In the genomic region with DNA sequence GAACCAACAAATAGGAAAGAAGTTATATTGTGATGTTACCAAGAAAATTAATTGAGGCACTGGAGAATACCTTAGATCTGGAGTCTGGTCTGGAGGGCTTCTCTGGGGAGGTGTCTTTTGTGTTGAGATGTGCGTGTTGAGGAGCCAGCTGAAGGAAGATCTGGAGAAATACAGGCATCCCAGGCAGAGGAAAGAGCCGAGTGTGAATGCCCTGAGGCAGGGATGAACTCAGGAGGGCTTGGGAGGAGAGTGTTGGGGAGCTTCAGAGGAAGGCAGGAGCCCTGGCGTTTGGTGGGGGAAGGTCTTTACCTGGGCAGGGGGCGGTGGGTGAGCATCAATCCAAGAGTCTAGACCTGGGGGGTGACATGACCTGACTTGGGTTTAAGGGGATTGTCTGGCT, we compare ENCODE assay signal across 1 cellular context.
A peak's percentile ranks its signal among the peaks of the same experiment; 100 is the strongest.
TF ChIP-seq lines count a peak whose summit lies in the region.

No MANE protein-coding gene starts in this region.

TF ChIP-seq in K562, 482 proteins besides CTCF, POLR2A, EP300 and RAD21:
- TF ChIP-seq KLF6 (CRISPR knock-in tag; IDR thresholded peaks at IDR 0.05; ENCODE audit: borderline replicate concordance) (no peak), STAT5B (CRISPR knock-in tag; IDR thresholded peaks at IDR 0.05) (no peak), ZFP36 (IDR thresholded peaks at IDR 0.05; ENCODE audit: low read depth, low read length, partially characterized antibody) (peak; percentile 41)
- TF ChIP-seq, protein P1, sequence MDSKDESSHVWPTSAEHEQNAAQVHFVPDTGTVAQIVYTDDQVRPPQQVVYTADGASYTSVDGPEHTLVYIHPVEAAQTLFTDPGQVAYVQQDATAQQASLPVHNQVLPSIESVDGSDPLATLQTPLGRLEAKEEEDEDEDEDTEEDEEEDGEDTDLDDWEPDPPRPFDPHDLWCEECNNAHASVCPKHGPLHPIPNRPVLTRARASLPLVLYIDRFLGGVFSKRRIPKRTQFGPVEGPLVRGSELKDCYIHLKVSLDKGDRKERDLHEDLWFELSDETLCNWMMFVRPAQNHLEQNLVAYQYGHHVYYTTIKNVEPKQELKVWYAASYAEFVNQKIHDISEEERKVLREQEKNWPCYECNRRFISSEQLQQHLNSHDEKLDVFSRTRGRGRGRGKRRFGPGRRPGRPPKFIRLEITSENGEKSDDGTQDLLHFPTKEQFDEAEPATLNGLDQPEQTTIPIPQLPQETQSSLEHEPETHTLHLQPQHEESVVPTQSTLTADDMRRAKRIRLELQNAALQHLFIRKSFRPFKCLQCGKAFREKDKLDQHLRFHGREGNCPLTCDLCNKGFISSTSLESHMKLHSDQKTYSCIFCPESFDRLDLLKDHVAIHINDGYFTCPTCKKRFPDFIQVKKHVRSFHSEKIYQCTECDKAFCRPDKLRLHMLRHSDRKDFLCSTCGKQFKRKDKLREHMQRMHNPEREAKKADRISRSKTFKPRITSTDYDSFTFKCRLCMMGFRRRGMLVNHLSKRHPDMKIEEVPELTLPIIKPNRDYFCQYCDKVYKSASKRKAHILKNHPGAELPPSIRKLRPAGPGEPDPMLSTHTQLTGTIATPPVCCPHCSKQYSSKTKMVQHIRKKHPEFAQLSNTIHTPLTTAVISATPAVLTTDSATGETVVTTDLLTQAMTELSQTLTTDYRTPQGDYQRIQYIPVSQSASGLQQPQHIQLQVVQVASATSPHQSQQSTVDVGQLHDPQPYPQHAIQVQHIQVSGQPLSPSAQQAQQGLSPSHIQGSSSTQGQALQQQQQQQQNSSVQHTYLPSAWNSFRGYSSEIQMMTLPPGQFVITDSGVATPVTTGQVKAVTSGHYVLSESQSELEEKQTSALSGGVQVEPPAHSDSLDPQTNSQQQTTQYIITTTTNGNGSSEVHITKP (IDR thresholded peaks at IDR 0.05; ENCODE audit: partially characterized antibody), result no peak
TF ChIP-seq in K562: peak in this region for 1.
